Comparison of ENCODE assay signal across 4 cellular contexts in genomic region chr13:36319793-36320192, GRCh38. TPM values are rescaled to one million over a fixed set of nuclear protein-coding genes. Genes with fewer than 3 reads are reported as not detected.
"Had no signal": no experiment of that assay in that cellular context is flagged by ENCODE, and none has a peak within 500 bp of the region (broad histone marks: within the 10 kb centered on the region; RNA-seq: fewer than 3 reads in every experiment).

No MANE protein-coding gene starts in this region.

RNA-seq across cellular contexts. Expression of gene CCDC169, which starts 22.2 kb away (rescaled TPM):
- total RNA-seq: activated CD8-positive, alpha-beta T cell treated with anti-CD3 and anti-CD28 coated beads for 36 hours; activated naive CD8-positive, alpha-beta T cell treated with anti-CD3 and anti-CD28 coated beads, Interleukin-2, amount 10 ng/mL, durations not matched to agents 7 days and 5 days; Peyer's patch; T-cell had no signal
